Comparison of ENCODE assay signal across 30 cellular contexts in genomic region chr3:171064461-171064860, GRCh38. TPM values are rescaled to one million over a fixed set of nuclear protein-coding genes. Genes with fewer than 3 reads are reported as not detected.
"Had no signal": no experiment of that assay in that cellular context is flagged by ENCODE, and none has a peak within 500 bp of the region (broad histone marks: within the 10 kb centered on the region; RNA-seq: fewer than 3 reads in every experiment).

No MANE protein-coding gene starts in this region.

- H3K36me3 ChIP-seq: neural progenitor cell, prostate gland had no signal

- H3K4me2 ChIP-seq: neural progenitor cell had no signal

- FAIRE-seq: frontal cortex had no signal

- H3K9me3 ChIP-seq: heart right ventricle, prostate gland, stomach had no signal

- H3K27ac ChIP-seq: coronary artery, dorsolateral prefrontal cortex, heart right ventricle, neural progenitor cell, parathyroid adenoma, prostate gland, skin epidermis, stomach had no signal

- H3K4me1 ChIP-seq: heart right ventricle, neural progenitor cell, parathyroid adenoma, prostate gland had no signal

- H3K9ac ChIP-seq: neural progenitor cell, parathyroid adenoma had no signal

- H3K79me2 ChIP-seq: parathyroid adenoma had no signal

- H3K27me3 ChIP-seq: dorsolateral prefrontal cortex, heart right ventricle, neural progenitor cell, stomach had no signal

- H3K4me3 ChIP-seq: coronary artery, dorsolateral prefrontal cortex, heart right ventricle, lung, neural progenitor cell, prostate gland, skin epidermis, stomach had no signal

- DNase-seq: dorsolateral prefrontal cortex; effector CD8-positive, alpha-beta T cell; heart right ventricle; hypothalamus; islet precursor cell; left colon; left ventricle myocardium superior; mesenchymal stem cell; midbrain; occipital lobe; retina; stimulated activated CD4-positive, alpha-beta T cell treated with anti-CD3 and anti-CD28 coated beads, Interleukin-2, amount 100 ng/mL, for 24 hours; stimulated activated naive CD4-positive, alpha-beta T cell; stomach; substantia nigra; trophoblast cell had no signal

- H2AFZ ChIP-seq: neural progenitor cell, parathyroid adenoma had no signal

RNA-seq across cellular contexts. Expression of gene SLC2A2, which starts 37.9 kb away (rescaled TPM):
- total RNA-seq: chondrocyte; esophagus mucosa; fibroblast of lung; frontal cortex; glomerular endothelial cell; heart right ventricle; left colon; left ventricle myocardium superior; natural killer cell treated with Interleukin-12 subunit alpha and Interleukin-12 subunit beta and Interleukin-15 and Interleukin-18, amount 100 ng/mL, for 72 hours; occipital lobe; prostate gland; sciatic nerve; urinary bladder had no signal
